2 cellular contexts compared by ENCODE assay signal in the genomic region with DNA sequence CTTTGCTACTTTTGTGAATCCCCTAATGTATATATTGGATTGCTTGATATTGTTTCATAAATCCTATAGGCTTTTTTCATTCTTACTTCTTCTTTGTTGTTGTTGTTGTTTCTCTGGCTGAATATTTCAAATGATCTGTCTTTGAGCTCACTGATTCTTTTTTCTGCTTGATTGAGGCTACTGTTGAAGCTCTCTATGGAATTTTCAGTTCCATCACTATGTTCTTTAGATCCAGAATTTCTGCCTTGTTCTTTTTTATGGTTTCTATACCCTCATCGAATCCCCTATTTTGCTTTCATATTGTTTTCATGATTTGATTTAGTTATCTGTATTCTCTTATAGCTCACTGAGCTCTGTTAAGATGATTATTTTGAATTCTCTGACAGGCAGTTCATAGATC.
TF ChIP-seq lines count a peak whose summit lies in the region.

No MANE protein-coding gene starts in this region.

TF ChIP-seq in HepG2, 621 proteins besides CTCF, POLR2A, EP300 and RAD21:
- TF ChIP-seq ZNF160 (CRISPR knock-in tag; IDR thresholded peaks at IDR 0.05): peak; percentile 98
- TF ChIP-seq ZNF143 (CRISPR knock-in tag; IDR thresholded peaks at IDR 0.05): no peak

TF ChIP-seq in K562, 482 proteins besides CTCF, POLR2A, EP300 and RAD21:
- TF ChIP-seq E2F3 (CRISPR knock-in tag; IDR thresholded peaks at IDR 0.05): no peak
- TF ChIP-seq NFYB (IDR thresholded peaks at IDR 0.05; ENCODE audit: extremely low read depth, insufficient read length): no peak
- TF ChIP-seq MTA1 (IDR thresholded peaks at IDR 0.05; ENCODE audit: borderline replicate concordance): no peak
- TF ChIP-seq ZNF324 (CRISPR knock-in tag; IDR thresholded peaks at IDR 0.05): no peak
- no peak for TF ChIP-seq SP2 (IDR thresholded peaks at IDR 0.05; ENCODE audit: extremely low read depth, low read depth, low read length, poor library complexity, severe bottlenecking)
- no peak for TF ChIP-seq SMAD1 (IDR thresholded peaks at IDR 0.05; ENCODE audit: low read depth, low read length, partially characterized antibody)
- 0 out of 2 replicates have a peak, but pooled peaks have one; percentile 30 for TF ChIP-seq ZEB2 (IDR thresholded peaks at IDR 0.05)
- TF ChIP-seq, protein P1, sequence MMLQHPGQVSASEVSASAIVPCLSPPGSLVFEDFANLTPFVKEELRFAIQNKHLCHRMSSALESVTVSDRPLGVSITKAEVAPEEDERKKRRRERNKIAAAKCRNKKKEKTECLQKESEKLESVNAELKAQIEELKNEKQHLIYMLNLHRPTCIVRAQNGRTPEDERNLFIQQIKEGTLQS (IDR thresholded peaks at IDR 0.05): no peak
- TF ChIP-seq, protein P1 (CRISPR knock-in tag; conservative IDR thresholded peaks at IDR 0.05): no peak
- peak in 1 of 2 experiments; percentile 90; a peak in 2 of 3 replicates for TF ChIP-seq CBX3 (IDR thresholded peaks at IDR 0.05; ENCODE audit: borderline replicate concordance in 1 of 2, low read length in 2 of 2)
- TF ChIP-seq CBX5 (IDR thresholded peaks at IDR 0.05; ENCODE audit: borderline replicate concordance, low read depth): 0 out of 2 replicates have a peak, but pooled peaks have one; percentile 59
- no peak for TF ChIP-seq NCOA2 (IDR thresholded peaks at IDR 0.05; ENCODE audit: partially characterized antibody in 2 of 2)
- TF ChIP-seq CCNT2 (IDR thresholded peaks at IDR 0.05; ENCODE audit: borderline replicate concordance, extremely low read depth, insufficient read length, low read depth, low read length): no peak
- peak; percentile 83; the same call in 1 of the 2 replicates for TF ChIP-seq TRIM28 (IDR thresholded peaks at IDR 0.05)
- TF ChIP-seq ZNF354B (CRISPR knock-in tag; IDR thresholded peaks at IDR 0.05): no peak
- TF ChIP-seq, protein P2, sequence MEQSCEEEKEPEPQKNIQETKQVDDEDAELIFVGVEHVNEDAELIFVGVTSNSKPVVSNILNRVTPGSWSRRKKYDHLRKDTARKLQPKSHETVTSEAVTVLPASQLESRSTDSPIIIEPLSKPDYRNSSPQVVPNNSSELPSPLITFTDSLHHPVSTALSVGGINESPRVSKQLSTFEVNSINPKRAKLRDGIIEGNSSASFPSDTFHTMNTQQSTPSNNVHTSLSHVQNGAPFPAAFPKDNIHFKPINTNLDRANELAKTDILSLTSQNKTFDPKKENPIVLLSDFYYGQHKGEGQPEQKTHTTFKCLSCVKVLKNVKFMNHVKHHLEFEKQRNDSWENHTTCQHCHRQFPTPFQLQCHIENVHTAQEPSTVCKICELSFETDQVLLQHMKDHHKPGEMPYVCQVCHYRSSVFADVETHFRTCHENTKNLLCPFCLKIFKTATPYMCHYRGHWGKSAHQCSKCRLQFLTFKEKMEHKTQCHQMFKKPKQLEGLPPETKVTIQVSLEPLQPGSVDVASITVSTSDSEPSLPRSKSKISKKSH (CRISPR knock-in tag; IDR thresholded peaks at IDR 0.05): 0 out of 2 replicates have a peak, but pooled peaks have one; percentile 26
- no peak for TF ChIP-seq RBM15 (IDR thresholded peaks at IDR 0.05; ENCODE audit: insufficient read depth, low read length)
- no peak for TF ChIP-seq PRPF4 (IDR thresholded peaks at IDR 0.05; ENCODE audit: insufficient read depth, low read depth, low read length, poor library complexity, severe bottlenecking)
- TF ChIP-seq ZNF280A (IDR thresholded peaks at IDR 0.05; ENCODE audit: low read depth, partially characterized antibody): peak; percentile 40
- TF ChIP-seq ZNF24 (IDR thresholded peaks at IDR 0.05): no peak
- TF ChIP-seq, protein P3, sequence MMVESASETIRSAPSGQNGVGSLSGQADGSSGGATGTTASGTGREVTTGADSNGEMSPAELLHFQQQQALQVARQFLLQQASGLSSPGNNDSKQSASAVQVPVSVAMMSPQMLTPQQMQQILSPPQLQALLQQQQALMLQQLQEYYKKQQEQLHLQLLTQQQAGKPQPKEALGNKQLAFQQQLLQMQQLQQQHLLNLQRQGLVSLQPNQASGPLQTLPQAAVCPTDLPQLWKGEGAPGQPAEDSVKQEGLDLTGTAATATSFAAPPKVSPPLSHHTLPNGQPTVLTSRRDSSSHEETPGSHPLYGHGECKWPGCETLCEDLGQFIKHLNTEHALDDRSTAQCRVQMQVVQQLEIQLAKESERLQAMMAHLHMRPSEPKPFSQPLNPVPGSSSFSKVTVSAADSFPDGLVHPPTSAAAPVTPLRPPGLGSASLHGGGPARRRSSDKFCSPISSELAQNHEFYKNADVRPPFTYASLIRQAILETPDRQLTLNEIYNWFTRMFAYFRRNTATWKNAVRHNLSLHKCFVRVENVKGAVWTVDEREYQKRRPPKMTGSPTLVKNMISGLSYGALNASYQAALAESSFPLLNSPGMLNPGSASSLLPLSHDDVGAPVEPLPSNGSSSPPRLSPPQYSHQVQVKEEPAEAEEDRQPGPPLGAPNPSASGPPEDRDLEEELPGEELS (CRISPR knock-in tag; IDR thresholded peaks at IDR 0.05; ENCODE audit: borderline replicate concordance): no peak
